ENCODE assay signal across 16 cellular contexts in genomic region chr11:73475549-73475948, GRCh38.
A peak's percentile ranks its signal among the peaks of the same experiment; 100 is the strongest.
DNase-seq lines count a peak whose midpoint lies in the region; ATAC-seq and TF ChIP-seq lines count a peak whose summit lies in the region.
"Had no signal": no experiment of that assay in that cellular context is flagged by ENCODE, and none has a peak within 500 bp of the region (broad histone marks: within the 10 kb centered on the region; RNA-seq: fewer than 3 reads in every experiment).

No MANE protein-coding gene starts in this region.

- H4K20me1 ChIP-seq in GM23338 (replicated peaks; ENCODE audit: insufficient read depth) (peaks cover 4% of the 10 kb centered on the region; the same call in 1 of the 2 replicates), neural progenitor cell (ENCODE audit: low read depth) (peaks cover 26% of the 10 kb centered on the region), PC-3 (ENCODE audit: low read length) (no peaks in the 10 kb centered on the region)

- DNase-seq in GM23338 (ENCODE audit: low spot score) (peak; percentile 27), SK-N-MC (ENCODE audit: low read depth, low spot score) (no peak), neural progenitor cell (ENCODE audit: low spot score) (no peak), PC-3 (no peak), NCI-H1694 (lab: John Stamatoyannopoulos, UW) (no peak), LoVo (ENCODE audit: low spot score) (no peak)
- DNase-seq: C1 segment of cervical spinal cord; Caco-2; CD4-positive, CD25-positive, alpha-beta regulatory T cell; CD8-positive, alpha-beta T cell; DMS153; DND-41; GDM1; GOT3 had no signal

- H3K36me3 Mint-ChIP-seq in GM23338 (ENCODE audit: low read depth) (peaks cover 7% of the 10 kb centered on the region), neural progenitor cell (peaks cover 6% of the 10 kb centered on the region)

- CTCF ChIA-PET in PC-3 (lab: Charles Lee), result no interaction called here

- H2AFZ ChIP-seq in GM23338 (no peak overlapping the region), neural progenitor cell (replicated peaks) (no peak overlapping the region), PC-3 (ENCODE audit: low read length) (no peak overlapping the region)

- 0 out of 2 replicates have a peak, but pooled peaks cover 2% of the 10 kb centered on the region for H3K9me3 ChIP-seq in SK-N-MC (ENCODE audit: low read depth, low read length)
- H3K9me3 ChIP-seq in neural progenitor cell (ENCODE audit: low read depth), result peaks cover 8% of the 10 kb centered on the region
- H3K9me3 ChIP-seq in PC-3 (ENCODE audit: low read length), result no peaks in the 10 kb centered on the region
- H3K9me3 ChIP-seq: Caco-2, HAP-1 had no signal

- H3K4me3 ChIP-seq in GM23338, result no peak overlapping the region
- no peak overlapping the region for H3K4me3 ChIP-seq in SK-N-MC
- no peak overlapping the region for H3K4me3 ChIP-seq in neural progenitor cell
- H3K4me3 ChIP-seq in PC-3 (ENCODE audit: low read length), result no peak overlapping the region
- H3K4me3 ChIP-seq: GM12878, HAP-1 had no signal

- no peak overlapping the region for H3K27ac ChIP-seq in GM23338 (ENCODE audit: low read depth)
- 0 out of 2 replicates have a peak overlapping the region, but pooled peaks have one; percentile 32 for H3K27ac ChIP-seq in SK-N-MC
- no peak overlapping the region for H3K27ac ChIP-seq in neural progenitor cell
- no peak overlapping the region for H3K27ac ChIP-seq in PC-3 (ENCODE audit: low read length)

- H3K27ac Mint-ChIP-seq in GM23338 (no peak overlapping the region), neural progenitor cell (no peak overlapping the region)
- H3K27ac Mint-ChIP-seq: CD4-positive, CD25-positive, alpha-beta regulatory T cell; CD8-positive, alpha-beta T cell had no signal

- no peaks in the 10 kb centered on the region for H3K36me3 ChIP-seq in GM23338 (ENCODE audit: insufficient read depth)
- H3K36me3 ChIP-seq in SK-N-MC (ENCODE audit: insufficient read depth, low read length), result no peaks in the 10 kb centered on the region
- H3K36me3 ChIP-seq in neural progenitor cell, result no peaks in the 10 kb centered on the region
- H3K36me3 ChIP-seq in PC-3 (ENCODE audit: low read depth, low read length), result no peaks in the 10 kb centered on the region
- H3K36me3 ChIP-seq: HAP-1 had no signal

- ATAC-seq in GM23338 (peak; percentile 83), PC-3 (no peak)
- ATAC-seq: CD8-positive, alpha-beta T cell; GM12878 had no signal

- H3K4me1 Mint-ChIP-seq in GM23338, result peaks cover 12% of the 10 kb centered on the region
- H3K4me1 Mint-ChIP-seq in neural progenitor cell, result no peaks in the 10 kb centered on the region

- no peaks in the 10 kb centered on the region for H3K27me3 ChIP-seq in GM23338 (ENCODE audit: insufficient read depth)
- H3K27me3 ChIP-seq in neural progenitor cell, result no peaks in the 10 kb centered on the region
- H3K27me3 ChIP-seq in PC-3 (ENCODE audit: low read length), result no peaks in the 10 kb centered on the region

- H3K9me3 Mint-ChIP-seq in GM23338 (peaks cover 9% of the 10 kb centered on the region; the same call in 2 of the 3 replicates), neural progenitor cell (peaks cover 15% of the 10 kb centered on the region)

- H3F3A ChIP-seq in GM23338 (replicated peaks; ENCODE audit: low read depth) (no peaks in the 10 kb centered on the region), neural progenitor cell (ENCODE audit: low read depth) (peaks cover 10% of the 10 kb centered on the region), PC-3 (ENCODE audit: low read length, unreplicated experiment) (no peaks in the 10 kb centered on the region)

- TF ChIP-seq CTCF in GM23338 (conservative IDR thresholded peaks at IDR 0.05; ENCODE audit: low read depth in 2 of 2), result no peak
- TF ChIP-seq CTCF in neural progenitor cell (IDR thresholded peaks at IDR 0.05), result no peak
- TF ChIP-seq CTCF in PC-3 (conservative IDR thresholded peaks at IDR 0.05; ENCODE audit: low read depth, low read length), result no peak

- H3K4me1 ChIP-seq in GM23338 (ENCODE audit: insufficient read depth), result peaks cover 17% of the 10 kb centered on the region; the same call in 1 of the 2 replicates
- peaks cover 9% of the 10 kb centered on the region for H3K4me1 ChIP-seq in neural progenitor cell
- peaks cover 4% of the 10 kb centered on the region; the same call in 1 of the 2 replicates for H3K4me1 ChIP-seq in PC-3 (ENCODE audit: insufficient read depth, low read length)
- H3K4me1 ChIP-seq: HAP-1 had no signal

- H3K4me2 ChIP-seq in GM23338 (no peak overlapping the region), neural progenitor cell (peak overlapping the region; percentile 13), PC-3 (ENCODE audit: low read length) (no peak overlapping the region)

- no TSS peak for BruUV-seq in PC-3 (replicated peaks; lab: Mats Ljungman, UMichigan)

- H3K79me2 ChIP-seq in GM23338 (replicated peaks; ENCODE audit: insufficient read depth) (peaks cover 36% of the 10 kb centered on the region), neural progenitor cell (ENCODE audit: low read depth) (peaks cover 59% of the 10 kb centered on the region), PC-3 (ENCODE audit: low read length) (no peaks in the 10 kb centered on the region)

- POLR2A ChIA-PET in PC-3 (lab: Charles Lee; ENCODE audit: unreplicated experiment), result no interaction called here

- intact Hi-C loops in PC-3 (cut with micrococcal nuclease), result loop anchor here (5.0 kb wide), 1 partner anchor 122 kb away; the partner anchor contains the start of gene FAM168A

- H3K9ac ChIP-seq in SK-N-MC (ENCODE audit: insufficient read length), result no peak overlapping the region
- H3K9ac ChIP-seq in neural progenitor cell, result no peak overlapping the region
- no peak overlapping the region for H3K9ac ChIP-seq in PC-3 (ENCODE audit: low read length)

- H3K9me2 ChIP-seq in GM23338 (ENCODE audit: insufficient read depth) (no peaks in the 10 kb centered on the region), PC-3 (replicated peaks; ENCODE audit: low read length) (no peaks in the 10 kb centered on the region)

- H3K4me3 Mint-ChIP-seq in GM23338, result no peak overlapping the region
- H3K4me3 Mint-ChIP-seq in neural progenitor cell, result no peak overlapping the region
- H3K4me3 Mint-ChIP-seq: CD8-positive, alpha-beta T cell had no signal

- H3K27me3 Mint-ChIP-seq in GM23338 (ENCODE audit: insufficient read depth, low read depth, poor library complexity) (peaks cover 1% of the 10 kb centered on the region), neural progenitor cell (ENCODE audit: insufficient read depth, low read depth) (no peaks in the 10 kb centered on the region)
- H3K27me3 Mint-ChIP-seq: CD4-positive, CD25-positive, alpha-beta regulatory T cell had no signal

TF ChIP-seq in GM23338, 12 proteins besides CTCF, POLR2A, EP300 and RAD21 (continues in another document):
- no peak for TF ChIP-seq ZNF114 (CRISPR knock-in tag; IDR thresholded peaks at IDR 0.05)
- TF ChIP-seq STAT1 (IDR thresholded peaks at IDR 0.05; ENCODE audit: unreplicated experiment), result no peak
- no peak for TF ChIP-seq ETS1 (IDR thresholded peaks at IDR 0.05)
- TF ChIP-seq ZNF331 (CRISPR knock-in tag; IDR thresholded peaks at IDR 0.05; ENCODE audit: low read depth), result no peak
- TF ChIP-seq NANOG (IDR thresholded peaks at IDR 0.05; ENCODE audit: borderline replicate concordance), result no peak
- no peak for TF ChIP-seq EZH2 (IDR thresholded peaks at IDR 0.05; ENCODE audit: low read depth, unreplicated experiment)
